In genomic region chr12:55072093-55072492, GRCh38 we compare ENCODE assay signal across 2 cellular contexts.
TF ChIP-seq lines count a peak whose summit lies in the region.

No MANE protein-coding gene starts in this region.

TF ChIP-seq in K562, 482 proteins besides CTCF, POLR2A, EP300 and RAD21:
- TF ChIP-seq SMC3 (conservative IDR thresholded peaks at IDR 0.05; ENCODE audit: insufficient read depth, low read depth, low read length), result peak; percentile 64
- TF ChIP-seq PTTG1 (tag; IDR thresholded peaks at IDR 0.05; ENCODE audit: low read depth), result no peak
- TF ChIP-seq TFAM (CRISPR knock-in tag; conservative IDR thresholded peaks at IDR 0.05), result no peak
- no peak for TF ChIP-seq PRPF4 (IDR thresholded peaks at IDR 0.05; ENCODE audit: insufficient read depth, low read depth, low read length, poor library complexity, severe bottlenecking)
- peak; percentile 19; the same call in 1 of the 2 replicates for TF ChIP-seq STAG1 (CRISPR knock-in tag; IDR thresholded peaks at IDR 0.05; ENCODE audit: borderline replicate concordance)
- TF ChIP-seq DEAF1 (CRISPR knock-in tag; IDR thresholded peaks at IDR 0.05), result peak; percentile 51; the same call in 1 of the 2 replicates
- peak; percentile 36; the same call in 1 of the 2 replicates for TF ChIP-seq NFIC (IDR thresholded peaks at IDR 0.05)

TF ChIP-seq in HepG2, 621 proteins besides CTCF, POLR2A, EP300 and RAD21:
- TF ChIP-seq AGO1 (IDR thresholded peaks at IDR 0.05; ENCODE audit: low read depth, low read length, poor library complexity, severe bottlenecking), result no peak
- no peak for TF ChIP-seq PBX2 (CRISPR knock-in tag; IDR thresholded peaks at IDR 0.05)
- peak; percentile 54; the same call in 1 of the 2 replicates for TF ChIP-seq STAG1 (CRISPR knock-in tag; IDR thresholded peaks at IDR 0.05)
